Comparison of ENCODE assay signal across 8 cellular contexts in genomic region chr19:40751065-40751923, GRCh38.
A peak's percentile ranks its signal among the peaks of the same experiment; 100 is the strongest.
DNase-seq lines count a peak whose midpoint lies in the region; ATAC-seq lines count a peak whose summit lies in the region.

SNRPA (plus strand) TSS chr19:40751203; CDS start chr19:40751409, 206 bp downstream.

- peak; percentile 90 to 95 for DNase-seq in AML-193 (lab: John Stamatoyannopoulos, UW)
- DNase-seq in GM19238 (ENCODE audit: insufficient read length, low spot score): peak; percentile 87
- peak; percentile 99 for DNase-seq in NCI-H524 (lab: John Stamatoyannopoulos, UW)
- DNase-seq in activated CD4-positive, alpha-beta T cell treated with anti-CD3 and anti-CD28 coated beads for 4 hours: peak; percentile 96 to 98
- DNase-seq in kidney tubule cell (ENCODE audit: low spot score): peak; percentile 98
- DNase-seq in stimulated activated CD4-positive, alpha-beta T cell treated with anti-CD3 and anti-CD28 coated beads, Interleukin-1b, Interleukin-23, amount 100 ng/mL, for 4 hours (ENCODE audit: low read depth in 2 of 2): peak; percentile 88 to 90

- peak; percentile 49 for ATAC-seq in HG03442 (IDR thresholded peaks at IDR 0.05; ENCODE audit: unreplicated experiment)

- peak within 1 kb of the TSS; percentile 98 for H3K27ac ChIP-seq in cingulate gyrus (ENCODE audit: low read depth, low read length)

Comparison
In these comparisons a context has a peak if more than half of its experiments do, and no peak if none do; other contexts are left out.
1. Peak in every context shown above with its lines: DNase-seq, ATAC-seq and H3K27ac ChIP-seq.